Comparison of ENCODE assay signal across 8 cellular contexts in genomic region chr11:103108933-103109817, GRCh38. TPM values are rescaled to one million over a fixed set of nuclear protein-coding genes. Genes with fewer than 3 reads are reported as not detected.
DNase-seq lines count a peak whose midpoint lies in the region; ATAC-seq and TF ChIP-seq lines count a peak whose summit lies in the region.

DYNC2H1 (plus strand) TSS chr11:103109426; CDS start chr11:103109575, 149 bp downstream.

- H3K4me1 Mint-ChIP-seq in central memory CD8-positive, alpha-beta T cell = peaks cover 19% of the 10 kb centered on the region

- TF ChIP-seq CTCF in kidney epithelial cell (IDR thresholded peaks at IDR 0.05; ENCODE audit: insufficient read depth, low read length, poor library complexity, severe bottlenecking) = peak; percentile 58

- H3K27me3 ChIP-seq in kidney epithelial cell (ENCODE audit: control insufficient read depth, insufficient read depth, low read length) = no peaks in the 10 kb centered on the region

- H3K27ac Mint-ChIP-seq in central memory CD8-positive, alpha-beta T cell (ENCODE audit: low read depth) = peak within 1 kb of the TSS; percentile 80

- H3K27me3 Mint-ChIP-seq in central memory CD8-positive, alpha-beta T cell = no peaks in the 10 kb centered on the region

- H3K9me3 Mint-ChIP-seq in central memory CD8-positive, alpha-beta T cell = no peaks in the 10 kb centered on the region

- peak within 1 kb of the TSS; percentile 75 for H3K4me3 ChIP-seq in kidney epithelial cell (ENCODE audit: low read depth, low read length)

- DNase-seq in AG08395 (ENCODE audit: low spot score) (peak; percentile 97), NCI-H226 (peak; percentile 92), kidney epithelial cell (ENCODE audit: low read depth) (peak; percentile 71)
- DNase-seq in activated CD4-positive, CD25-positive, alpha-beta regulatory T cell (lab: John Stamatoyannopoulos, UW) = peak; percentile 57 to 78 (median 70)
- DNase-seq in central memory CD8-positive, alpha-beta T cell (ENCODE audit: low spot score in 2 of 2) = peak; percentile 71 to 77
- peak; percentile 91 for DNase-seq in stimulated activated CD4-positive, alpha-beta T cell treated with anti-CD3 and anti-CD28 coated beads, Interleukin-15, amount 100 ng/mL, for 24 hours

- ATAC-seq in GM18870 (IDR thresholded peaks at IDR 0.05; ENCODE audit: unreplicated experiment) (peak; percentile 96), HG03139 (IDR thresholded peaks at IDR 0.05; ENCODE audit: unreplicated experiment) (peak; percentile 100)
- ATAC-seq in central memory CD8-positive, alpha-beta T cell (replicated peaks; ENCODE audit: extremely low read depth, poor library complexity, severe bottlenecking) = peak; percentile 95

- H3K4me3 Mint-ChIP-seq in central memory CD8-positive, alpha-beta T cell = peak within 1 kb of the TSS; percentile 89

- no peaks in the 10 kb centered on the region for H3K36me3 ChIP-seq in kidney epithelial cell (ENCODE audit: control insufficient read depth, insufficient read depth, low read length)

- H3K36me3 Mint-ChIP-seq in central memory CD8-positive, alpha-beta T cell (ENCODE audit: insufficient read depth) = peaks cover 11% of the 10 kb centered on the region

RNA-seq across cellular contexts. Expression of gene DYNC2H1, which starts in this region (rescaled TPM):
- total RNA-seq in kidney epithelial cell = 10.4 and 10.5 TPM in 2 replicates

Comparison
In these comparisons a context has a peak if more than half of its experiments do, and no peak if none do; other contexts are left out.
1. Peak in every context shown above with its lines: DNase-seq, ATAC-seq and H3K4me3 ChIP-seq.